Comparison of ENCODE assay signal across 17 cellular contexts in genomic region chr13:41001695-41002094, GRCh38. TPM values are rescaled to one million over a fixed set of nuclear protein-coding genes. Genes with fewer than 3 reads are reported as not detected.
A peak's percentile ranks its signal among the peaks of the same experiment; 100 is the strongest.
DNase-seq lines count a peak whose midpoint lies in the region; ATAC-seq, FAIRE-seq and TF ChIP-seq lines count a peak whose summit lies in the region.
"Had no signal": no experiment of that assay in that cellular context is flagged by ENCODE, and none has a peak within 500 bp of the region (broad histone marks: within the 10 kb centered on the region; RNA-seq: fewer than 3 reads in every experiment).

No MANE protein-coding gene starts in this region.

- H3K4me1 Mint-ChIP-seq in activated CD4-positive, alpha-beta T cell treated with anti-CD3 and anti-CD28 coated beads, Interleukin-2, amount 10 ng/mL, durations not matched to agents 24 days and 14 days = peaks cover 58% of the 10 kb centered on the region
- H3K4me1 Mint-ChIP-seq in activated naive CD8-positive, alpha-beta T cell treated with anti-CD3 and anti-CD28 coated beads for 36 hours = peaks cover 66% of the 10 kb centered on the region

- peak in 2 of 4 donors; percentile 29 to 36 for ATAC-seq in pancreas
- ATAC-seq: A549, left colon, Panc1, SK-N-SH treated with all-trans-retinoic acid at 6 μM for 48 hours had no signal

- intact Hi-C loops in activated CD4-positive, alpha-beta T cell treated with anti-CD3 and anti-CD28 coated beads, Interleukin-2, amount 10 ng/mL, durations not matched to agents 24 days and 14 days (cut with micrococcal nuclease) = no loop called here
- intact Hi-C loops in pancreas (cut with DNase I) = no loop called here

- H3K27ac ChIP-seq in pancreas = peak overlapping the region in 3 of 4 donors; percentile 34 to 46 (median 34)
- H3K27ac ChIP-seq: A549 had no signal

- H3K4me3 ChIP-seq in pancreas = no peak overlapping the region
- H3K4me3 ChIP-seq: A549, smooth muscle cell, transverse colon had no signal

- H3K27ac Mint-ChIP-seq in activated CD4-positive, alpha-beta T cell treated with anti-CD3 and anti-CD28 coated beads, Interleukin-2, amount 10 ng/mL, durations not matched to agents 24 days and 14 days = peak overlapping the region; percentile 27
- peak overlapping the region; percentile 82 for H3K27ac Mint-ChIP-seq in activated naive CD8-positive, alpha-beta T cell treated with anti-CD3 and anti-CD28 coated beads for 36 hours
- H3K27ac Mint-ChIP-seq: endodermal cell had no signal

- peaks cover 40 to 64% (median 54%) of the 10 kb centered on the region in 3 donors for H3K4me1 ChIP-seq in pancreas

- H3K36me3 ChIP-seq in pancreas = no peaks in the 10 kb centered on the region
- H3K36me3 ChIP-seq: transverse colon had no signal

- no peak overlapping the region for H3K4me3 Mint-ChIP-seq in activated CD4-positive, alpha-beta T cell treated with anti-CD3 and anti-CD28 coated beads, Interleukin-2, amount 10 ng/mL, durations not matched to agents 24 days and 14 days
- no peak overlapping the region for H3K4me3 Mint-ChIP-seq in activated naive CD8-positive, alpha-beta T cell treated with anti-CD3 and anti-CD28 coated beads for 36 hours
- H3K4me3 Mint-ChIP-seq: endodermal cell had no signal

- peak; percentile 89 for FAIRE-seq in GM19239 (lab: Jason Lieb, UNC)
- no peak for FAIRE-seq in pancreas (lab: Jason Lieb, UNC)
- FAIRE-seq: A549 had no signal

- H3K27me3 ChIP-seq in pancreas = no peaks in the 10 kb centered on the region
- H3K27me3 ChIP-seq: transverse colon had no signal

- peak; percentile 55 for DNase-seq in activated CD4-positive, alpha-beta T cell treated with anti-CD3 and anti-CD28 coated beads, Interleukin-2, amount 10 ng/mL, durations not matched to agents 24 days and 14 days
- DNase-seq in activated CD4-positive, alpha-beta T cell treated with anti-CD3 and anti-CD28 coated beads, Interleukin-2, amount 50 U/mL, for 4 hours = no peak
- DNase-seq in GM19239 (ENCODE audit: insufficient read length, low spot score) (no peak), pancreas (no peak), NCI-H2107 treated with DMSO at 0.1 percent for 48 hours (lab: John Stamatoyannopoulos, UW; ENCODE audit: unreplicated experiment) (no peak), Kasumi-1 (lab: John Stamatoyannopoulos, UW) (no peak)
- no peak for DNase-seq in activated naive CD8-positive, alpha-beta T cell treated with anti-CD3 and anti-CD28 coated beads for 36 hours
- DNase-seq in activated CD4-positive, alpha-beta T cell treated with anti-CD3 and anti-CD28 coated beads for 4 hours = no peak
- DNase-seq: caudate nucleus, endodermal cell, left colon, NCI-H2081 treated with DMSO at 0.1 percent for 48 hours, transverse colon had no signal

- 40 to 47% methylated on average over 5 of the region's 5 CpGs for WGBS in pancreas, 2 donors

- no peaks in the 10 kb centered on the region for H3K9me3 ChIP-seq in pancreas
- H3K9me3 ChIP-seq: A549, transverse colon had no signal

- peaks cover 37% of the 10 kb centered on the region for H3K36me3 Mint-ChIP-seq in activated CD4-positive, alpha-beta T cell treated with anti-CD3 and anti-CD28 coated beads, Interleukin-2, amount 10 ng/mL, durations not matched to agents 24 days and 14 days (ENCODE audit: low read depth)
- peaks cover 46% of the 10 kb centered on the region for H3K36me3 Mint-ChIP-seq in activated naive CD8-positive, alpha-beta T cell treated with anti-CD3 and anti-CD28 coated beads for 36 hours

- no peak for TF ChIP-seq CTCF in pancreas (IDR thresholded peaks at IDR 0.05)

- H3K9me3 Mint-ChIP-seq in activated CD4-positive, alpha-beta T cell treated with anti-CD3 and anti-CD28 coated beads, Interleukin-2, amount 10 ng/mL, durations not matched to agents 24 days and 14 days = no peaks in the 10 kb centered on the region
- no peaks in the 10 kb centered on the region for H3K9me3 Mint-ChIP-seq in activated naive CD8-positive, alpha-beta T cell treated with anti-CD3 and anti-CD28 coated beads for 36 hours

- H3K27me3 Mint-ChIP-seq in activated CD4-positive, alpha-beta T cell treated with anti-CD3 and anti-CD28 coated beads, Interleukin-2, amount 10 ng/mL, durations not matched to agents 24 days and 14 days = no peaks in the 10 kb centered on the region
- no peaks in the 10 kb centered on the region for H3K27me3 Mint-ChIP-seq in activated naive CD8-positive, alpha-beta T cell treated with anti-CD3 and anti-CD28 coated beads for 36 hours

RNA-seq across cellular contexts. Expression of gene ELF1, which starts 17.4 kb away (rescaled TPM):
- 65.0 and 65.8 TPM in 2 replicates for total RNA-seq in activated CD4-positive, alpha-beta T cell treated with anti-CD3 and anti-CD28 coated beads, Interleukin-2, amount 10 ng/mL, durations not matched to agents 24 days and 14 days
- total RNA-seq in activated naive CD8-positive, alpha-beta T cell treated with anti-CD3 and anti-CD28 coated beads for 36 hours = 10 to 100 TPM; 93.3 to 97.9 TPM
- 10 to 100 TPM; 31.6 to 61.6 (median 40.6) TPM for total RNA-seq in pancreas
- polyA plus RNA-seq in pancreas = 10 to 100 TPM in 1 of 2 donors, 1 to 10 TPM in 1; 9.4 to 18.5 TPM

RNA-seq across cellular contexts. Expression of gene WBP4, which starts 59.6 kb away (rescaled TPM):
- 13.3 and 14.1 TPM in 2 replicates for total RNA-seq in activated CD4-positive, alpha-beta T cell treated with anti-CD3 and anti-CD28 coated beads, Interleukin-2, amount 10 ng/mL, durations not matched to agents 24 days and 14 days
- 10 to 100 TPM; 15.9 to 16.7 TPM for total RNA-seq in activated naive CD8-positive, alpha-beta T cell treated with anti-CD3 and anti-CD28 coated beads for 36 hours
- total RNA-seq in pancreas = 1 to 10 TPM; 2.1 to 5.4 (median 3.0) TPM
- 10 to 100 TPM in 1 of 2 donors, 1 to 10 TPM in 1; 5.1 to 12.2 TPM for polyA plus RNA-seq in pancreas
